ENCODE assay signal across 21 cellular contexts in genomic region chr3:39850707-39851014, GRCh38. TPM values are rescaled to one million over a fixed set of nuclear protein-coding genes. Genes with fewer than 3 reads are reported as not detected.
A peak's percentile ranks its signal among the peaks of the same experiment; 100 is the strongest.
DNase-seq lines count a peak whose midpoint lies in the region; ATAC-seq and TF ChIP-seq lines count a peak whose summit lies in the region.
"Had no signal": no experiment of that assay in that cellular context is flagged by ENCODE, and none has a peak within 500 bp of the region (broad histone marks: within the 10 kb centered on the region; RNA-seq: fewer than 3 reads in every experiment).

No MANE protein-coding gene starts in this region.

- no peaks in the 10 kb centered on the region for H3K9me3 Mint-ChIP-seq in activated naive CD8-positive, alpha-beta T cell treated with anti-CD3 and anti-CD28 coated beads for 36 hours
- H3K9me3 Mint-ChIP-seq: CD8-positive, alpha-beta T cell; H9; T-helper 2 cell treated with Interferon-gamma antibody and Interleukin-4, amounts not matched to agents 5 μg/mL and 100 μg/mL, for 36 hours had no signal

- peaks cover 8% of the 10 kb centered on the region for H3K27me3 Mint-ChIP-seq in activated naive CD8-positive, alpha-beta T cell treated with anti-CD3 and anti-CD28 coated beads for 36 hours

- H3K4me1 Mint-ChIP-seq in activated naive CD8-positive, alpha-beta T cell treated with anti-CD3 and anti-CD28 coated beads for 36 hours, result no peaks in the 10 kb centered on the region
- H3K4me1 Mint-ChIP-seq: H9 had no signal

- no peak for TF ChIP-seq POLR2A in prostate gland (IDR thresholded peaks at IDR 0.05)

- H3K27ac ChIP-seq in prostate gland, result no peak overlapping the region
- H3K27ac ChIP-seq: HL-60, neutrophil, SK-N-MC had no signal

- H3K36me3 ChIP-seq in prostate gland, result no peaks in the 10 kb centered on the region
- H3K36me3 ChIP-seq: neutrophil had no signal

- no peak overlapping the region for H3K27ac Mint-ChIP-seq in activated naive CD8-positive, alpha-beta T cell treated with anti-CD3 and anti-CD28 coated beads for 36 hours
- H3K27ac Mint-ChIP-seq: CD8-positive, alpha-beta T cell; H9; T-helper 2 cell treated with Interferon-gamma antibody and Interleukin-4, amounts not matched to agents 5 μg/mL and 100 μg/mL, for 36 hours had no signal

- WGBS in prostate gland, result 17% methylated on average over 2 of the region's 2 CpGs

- H3K36me3 Mint-ChIP-seq in activated naive CD8-positive, alpha-beta T cell treated with anti-CD3 and anti-CD28 coated beads for 36 hours, result no peaks in the 10 kb centered on the region
- H3K36me3 Mint-ChIP-seq: CD8-positive, alpha-beta T cell had no signal

- peak; percentile 80 for DNase-seq in NCI-H1092 treated with DMSO at 0.1 percent for 48 hours (lab: John Stamatoyannopoulos, UW)
- peak; percentile 37 for DNase-seq in NCI-H146 treated with DMSO at 0.1 percent for 48 hours (lab: John Stamatoyannopoulos, UW; ENCODE audit: unreplicated experiment)
- peak; percentile 82 for DNase-seq in NCI-H510A treated with DMSO at 0.1 percent for 48 hours (lab: John Stamatoyannopoulos, UW)
- no peak for DNase-seq in left lobe of liver (ENCODE audit: low spot score)
- DNase-seq in activated naive CD8-positive, alpha-beta T cell treated with anti-CD3 and anti-CD28 coated beads for 36 hours, result no peak
- DNase-seq in C1 segment of cervical spinal cord (lab: John Stamatoyannopoulos, UW), result no peak
- DNase-seq in prostate gland (ENCODE audit: low spot score), result no peak
- DNase-seq: activated CD4-positive, alpha-beta T cell treated with anti-CD3 and anti-CD28 coated beads, Interleukin-2, amount 50 U/mL, for 4 hours; activated CD8-positive, alpha-beta memory T cell treated with anti-CD3 and anti-CD28 coated beads, Interleukin-2, amount 50 U/mL, for 4 hours; activated gamma-delta T cell; CD8-positive, alpha-beta T cell; DND-41; H9; NCI-H187 treated with DMSO at 0.1 percent for 48 hours; RPMI8226; stimulated activated naive CD4-positive, alpha-beta T cell treated with Interleukin-2 at 50 U/mL for 16 hours had no signal

- H3K4me3 Mint-ChIP-seq in activated naive CD8-positive, alpha-beta T cell treated with anti-CD3 and anti-CD28 coated beads for 36 hours, result no peak overlapping the region
- H3K4me3 Mint-ChIP-seq: CD8-positive, alpha-beta T cell; H9; T-helper 2 cell treated with Interferon-gamma antibody and Interleukin-4, amounts not matched to agents 5 μg/mL and 100 μg/mL, for 36 hours had no signal

- H3K27me3 ChIP-seq in prostate gland (replicated peaks; ENCODE audit: insufficient read depth), result no peaks in the 10 kb centered on the region
- H3K27me3 ChIP-seq: neutrophil had no signal

- ATAC-seq in left lobe of liver, result peak; percentile 46
- ATAC-seq: CD8-positive, alpha-beta T cell; GM12878 had no signal

- no peaks in the 10 kb centered on the region for H3K9me3 ChIP-seq in prostate gland
- H3K9me3 ChIP-seq: neutrophil had no signal

- intact Hi-C loops in prostate gland (cut with DNase I), result no loop called here

- H3K4me1 ChIP-seq in prostate gland (replicated peaks), result no peaks in the 10 kb centered on the region

- no peak overlapping the region for H3K4me3 ChIP-seq in prostate gland
- H3K4me3 ChIP-seq: GM12878, SK-N-MC had no signal

- TF ChIP-seq CTCF in prostate gland (IDR thresholded peaks at IDR 0.05), result no peak

RNA-seq across cellular contexts. Expression of gene MYRIP, which starts 41.3 kb away (rescaled TPM):
- 12.7 TPM for total RNA-seq in left lobe of liver
- not detected for total RNA-seq in activated naive CD8-positive, alpha-beta T cell treated with anti-CD3 and anti-CD28 coated beads for 36 hours
- total RNA-seq in prostate gland, result 1 to 10 TPM; 4.8 to 9.3 TPM
- total RNA-seq: CD8-positive, alpha-beta T cell had no signal

Comparison
In these comparisons a context has a peak if more than half of its experiments do, and no peak if none do; other contexts are left out.
1. DNase-seq: peak in NCI-H1092 treated with DMSO at 0.1 percent for 48 hours (single experiment), NCI-H146 treated with DMSO at 0.1 percent for 48 hours (single experiment) and NCI-H510A treated with DMSO at 0.1 percent for 48 hours (single experiment); none in left lobe of liver (single experiment), activated naive CD8-positive, alpha-beta T cell treated with anti-CD3 and anti-CD28 coated beads for 36 hours (single experiment), C1 segment of cervical spinal cord (0 of 14) and prostate gland (single experiment).
2. RNA of gene MYRIP, which starts 41.3 kb away (total RNA-seq): 12.7 TPM in left lobe of liver (single experiment) and 4.8 to 9.3 TPM in prostate gland; not detected in activated naive CD8-positive, alpha-beta T cell treated with anti-CD3 and anti-CD28 coated beads for 36 hours; every median in the first group is over 4 times any median in the second.